18 cellular contexts compared by ENCODE assay signal in the genomic region with DNA sequence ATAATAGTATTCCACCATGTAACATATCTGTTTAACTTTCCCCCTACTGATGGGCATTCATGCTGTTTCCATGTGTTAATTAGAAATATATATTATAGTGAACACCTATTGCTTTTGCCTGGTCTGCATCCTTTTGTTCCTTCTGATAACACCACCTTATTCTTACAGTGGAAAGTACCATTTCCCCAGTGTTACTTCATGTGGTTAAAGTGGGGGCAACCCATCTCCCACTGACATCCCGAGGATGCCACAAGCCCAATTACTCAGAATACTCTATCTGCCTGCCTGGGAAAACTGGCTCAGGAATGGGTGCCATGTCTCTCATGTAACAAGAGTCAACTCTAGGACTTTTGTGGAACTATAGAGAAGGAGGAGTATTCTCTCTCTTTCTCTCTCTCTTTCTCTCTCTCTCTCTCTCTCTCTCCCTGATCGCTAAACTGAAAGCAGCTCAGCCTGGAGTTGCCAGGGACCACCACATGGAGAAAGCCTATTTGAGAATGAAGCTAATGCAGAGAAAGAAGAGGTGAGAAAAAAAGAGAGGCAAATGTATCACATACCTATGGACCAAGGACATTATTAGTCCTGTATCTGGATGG.
DNase-seq lines count a peak whose midpoint lies in the region; ATAC-seq, FAIRE-seq and TF ChIP-seq lines count a peak whose summit lies in the region.
"Had no signal": no experiment of that assay in that cellular context is flagged by ENCODE, and none has a peak within 500 bp of the region (broad histone marks: within the 10 kb centered on the region; RNA-seq: fewer than 3 reads in every experiment).

No MANE protein-coding gene starts in this region.

- peaks cover 13% of the 10 kb centered on the region for H3K4me1 ChIP-seq in astrocyte (ENCODE audit: insufficient read depth, low read length)

- no peaks in the 10 kb centered on the region for H3K9me3 ChIP-seq in astrocyte (ENCODE audit: insufficient read depth, low read depth, low read length)

- H3K27ac ChIP-seq in astrocyte (ENCODE audit: low read depth, low read length), result no peak overlapping the region

- peaks cover 15% of the 10 kb centered on the region for H3K4me1 Mint-ChIP-seq in activated naive CD4-positive, alpha-beta T cell treated with anti-CD3 and anti-CD28 coated beads, Interleukin-2, amount 50 U/mL, for 24 hours
- peaks cover 28% of the 10 kb centered on the region for H3K4me1 Mint-ChIP-seq in astrocyte (ENCODE audit: low read depth, unreplicated experiment)
- H3K4me1 Mint-ChIP-seq in natural killer cell, result peaks cover 16 to 25% of the 10 kb centered on the region in 2 donors
- H3K4me1 Mint-ChIP-seq: GM23338 had no signal

- ATAC-seq in natural killer cell (peak in 2 of 3 donors; percentile 24 to 59), esophagus mucosa (no peak), HG03196 (IDR thresholded peaks at IDR 0.05; ENCODE audit: unreplicated experiment) (no peak)
- ATAC-seq: GM23338 had no signal

- H2AFZ ChIP-seq in astrocyte (ENCODE audit: low read depth, low read length), result no peak overlapping the region
- H2AFZ ChIP-seq: GM23338 had no signal

- intact Hi-C loops in natural killer cell (cut with micrococcal nuclease), result no loop called here

- H3K4me3 Mint-ChIP-seq in activated naive CD4-positive, alpha-beta T cell treated with anti-CD3 and anti-CD28 coated beads, Interleukin-2, amount 50 U/mL, for 24 hours, result no peak overlapping the region
- no peak overlapping the region for H3K4me3 Mint-ChIP-seq in astrocyte (ENCODE audit: unreplicated experiment)
- H3K4me3 Mint-ChIP-seq in natural killer cell, result no peak overlapping the region
- H3K4me3 Mint-ChIP-seq: B cell, GM23338 had no signal

- H3K9ac ChIP-seq in astrocyte (ENCODE audit: low read length), result no peak overlapping the region

- H3K9me3 Mint-ChIP-seq in activated naive CD4-positive, alpha-beta T cell treated with anti-CD3 and anti-CD28 coated beads, Interleukin-2, amount 50 U/mL, for 24 hours, result no peaks in the 10 kb centered on the region
- H3K9me3 Mint-ChIP-seq in astrocyte (ENCODE audit: unreplicated experiment) (no peaks in the 10 kb centered on the region), natural killer cell (peaks cover 0 to 3% of the 10 kb centered on the region in 2 donors)

- H3K27ac Mint-ChIP-seq in activated naive CD4-positive, alpha-beta T cell treated with anti-CD3 and anti-CD28 coated beads, Interleukin-2, amount 50 U/mL, for 24 hours, result peak overlapping the region; percentile 31
- H3K27ac Mint-ChIP-seq in astrocyte (ENCODE audit: unreplicated experiment) (peak overlapping the region; percentile 23), natural killer cell (peak overlapping the region in 1 of 2 donors; percentile 66)
- H3K27ac Mint-ChIP-seq: B cell, GM23338 had no signal

- no peaks in the 10 kb centered on the region for H3K27me3 ChIP-seq in astrocyte (ENCODE audit: insufficient read depth, low read length)

- no peak for TF ChIP-seq CTCF in astrocyte (IDR thresholded peaks at IDR 0.05; ENCODE audit: insufficient read depth, low read depth, low read length)
- TF ChIP-seq CTCF in natural killer cell (IDR thresholded peaks at IDR 0.05), result no peak

- H3K79me2 ChIP-seq in astrocyte (ENCODE audit: insufficient read depth, low read length), result peaks cover 34% of the 10 kb centered on the region

- peaks cover 48% of the 10 kb centered on the region for H4K20me1 ChIP-seq in astrocyte (ENCODE audit: insufficient read depth, low read length)

- FAIRE-seq in astrocyte (lab: Jason Lieb, UNC), result no peak
- FAIRE-seq: G401.6, GM19239 had no signal

- no peak overlapping the region for H3K4me3 ChIP-seq in astrocyte (ENCODE audit: insufficient read depth, low read depth, low read length)
- H3K4me3 ChIP-seq: GM23338 had no signal

- peaks cover 8% of the 10 kb centered on the region for H3K36me3 Mint-ChIP-seq in activated naive CD4-positive, alpha-beta T cell treated with anti-CD3 and anti-CD28 coated beads, Interleukin-2, amount 50 U/mL, for 24 hours
- H3K36me3 Mint-ChIP-seq in astrocyte (ENCODE audit: low read depth, unreplicated experiment) (peaks cover 6% of the 10 kb centered on the region), natural killer cell (no peaks in the 10 kb centered on the region)

- H3K4me2 ChIP-seq in astrocyte (ENCODE audit: low read length), result no peak overlapping the region
- H3K4me2 ChIP-seq: GM23338 had no signal

- H3K27me3 Mint-ChIP-seq in activated naive CD4-positive, alpha-beta T cell treated with anti-CD3 and anti-CD28 coated beads, Interleukin-2, amount 50 U/mL, for 24 hours, result no peaks in the 10 kb centered on the region
- H3K27me3 Mint-ChIP-seq in astrocyte (ENCODE audit: low read depth, unreplicated experiment) (no peaks in the 10 kb centered on the region), natural killer cell (ENCODE audit: low read depth in 2 of 2) (no peaks in the 10 kb centered on the region)
- H3K27me3 Mint-ChIP-seq: B cell had no signal

- H3K36me3 ChIP-seq in astrocyte (ENCODE audit: insufficient read depth, low read length), result no peaks in the 10 kb centered on the region

- no peak for DNase-seq in activated naive CD4-positive, alpha-beta T cell treated with anti-CD3 and anti-CD28 coated beads, Interleukin-2, amount 50 U/mL, for 16 hours
- no peak for DNase-seq in astrocyte (ENCODE audit: low read depth)
- no peak for DNase-seq in natural killer cell
- no peak for DNase-seq in retina
- DNase-seq in HUDEP-2 (lab: John Stamatoyannopoulos, UW; ENCODE audit: unreplicated experiment in 76 of 76), result no peak
- DNase-seq: 8988T, COR-L47, NCI-H1694 treated with DMSO at 0.1 percent for 48 hours, NCI-H510A treated with DMSO at 0.1 percent for 48 hours, NCI-H82, SHP77 had no signal

Comparison
In these comparisons a context has a peak if more than half of its experiments do, and no peak if none do; other contexts are left out.
1. ATAC-seq: peak in natural killer cell (2 of 3); none in esophagus mucosa (single experiment) and HG03196 (single experiment).